ENCODE assay signal across 1 cellular context in genomic region chr13:45464687-45465453, GRCh38.
TF ChIP-seq lines count a peak whose summit lies in the region.

Gene COG3 (plus strand): TSS chr13:45464939. CDS start chr13:45465037, 98 bp downstream.

TF ChIP-seq in HepG2, 621 proteins besides CTCF, POLR2A, EP300 and RAD21 (continued from another document and continues in another):
- TF ChIP-seq ZNF512 (CRISPR knock-in tag; IDR thresholded peaks at IDR 0.05) (no peak), FOXA1 (IDR thresholded peaks at IDR 0.05) (no peak), FOXA1 (CRISPR knock-in tag; IDR thresholded peaks at IDR 0.05) (peak; percentile 82; the same call in 1 of the 2 replicates), MED13 (CRISPR knock-in tag; IDR thresholded peaks at IDR 0.05) (no peak), ZNF598 (CRISPR knock-in tag; IDR thresholded peaks at IDR 0.05; ENCODE audit: borderline replicate concordance) (no peak), RFX5 (IDR thresholded peaks at IDR 0.05; ENCODE audit: low read depth, low read length) (no peak), ZNF772 (CRISPR knock-in tag; IDR thresholded peaks at IDR 0.05) (no peak), HNRNPK (IDR thresholded peaks at IDR 0.05; ENCODE audit: low read depth, low read length, poor library complexity, severe bottlenecking) (no peak), MXD3 (CRISPR knock-in tag; IDR thresholded peaks at IDR 0.05) (peak; percentile 47; the same call in 1 of the 2 replicates), ELF4 (CRISPR knock-in tag; IDR thresholded peaks at IDR 0.05; ENCODE audit: borderline replicate concordance) (no peak), ZNF44 (CRISPR knock-in tag; IDR thresholded peaks at IDR 0.05) (no peak), STAG1 (CRISPR knock-in tag; IDR thresholded peaks at IDR 0.05) (no peak; the same call in 1 of the 2 replicates), REL (CRISPR knock-in tag; conservative IDR thresholded peaks at IDR 0.05) (0 out of 2 replicates have a peak, but pooled peaks have one; percentile 58), RFX1 (IDR thresholded peaks at IDR 0.05) (no peak), ZNF839 (CRISPR knock-in tag; IDR thresholded peaks at IDR 0.05; ENCODE audit: borderline replicate concordance) (no peak; the same call in 1 of the 2 replicates), ZNF616 (CRISPR knock-in tag; IDR thresholded peaks at IDR 0.05; ENCODE audit: low read depth) (peak; percentile 63; the same call in 1 of the 2 replicates), ATF7-NPFF (CRISPR knock-in tag; IDR thresholded peaks at IDR 0.05; ENCODE audit: low read depth) (0 out of 2 replicates have a peak, but pooled peaks have one; percentile 28), PHB2 (IDR thresholded peaks at IDR 0.05; ENCODE audit: partially characterized antibody) (no peak), ZFX (CRISPR knock-in tag; IDR thresholded peaks at IDR 0.05; ENCODE audit: low read depth) (peak; percentile 77), ZFP41 (CRISPR knock-in tag; IDR thresholded peaks at IDR 0.05; ENCODE audit: borderline replicate concordance) (no peak), NFIC (IDR thresholded peaks at IDR 0.05; ENCODE audit: low read length) (no peak), EHMT2 (IDR thresholded peaks at IDR 0.05; ENCODE audit: borderline replicate concordance, low read depth, low read length) (no peak), MAF1 (CRISPR knock-in tag; IDR thresholded peaks at IDR 0.05; ENCODE audit: borderline replicate concordance) (no peak), MLLT10 (CRISPR knock-in tag; IDR thresholded peaks at IDR 0.05) (no peak), PHF20 (CRISPR knock-in tag; IDR thresholded peaks at IDR 0.05) (peak; percentile 88), CCDC6 (CRISPR knock-in tag; IDR thresholded peaks at IDR 0.05) (no peak), STAT5B (CRISPR knock-in tag; IDR thresholded peaks at IDR 0.05) (no peak), ZBTB3 (CRISPR knock-in tag; IDR thresholded peaks at IDR 0.05; ENCODE audit: borderline replicate concordance, low read depth) (no peak), ELF3 (CRISPR knock-in tag; IDR thresholded peaks at IDR 0.05) (peak; percentile 78), ZFP90 (CRISPR knock-in tag; IDR thresholded peaks at IDR 0.05; ENCODE audit: borderline replicate concordance) (peak; percentile 50; the same call in 1 of the 2 replicates), ZNF713 (CRISPR knock-in tag; IDR thresholded peaks at IDR 0.05) (no peak), NRL (CRISPR knock-in tag; IDR thresholded peaks at IDR 0.05; ENCODE audit: borderline replicate concordance) (peak; percentile 89; the same call in 1 of the 2 replicates), MATR3 (CRISPR knock-in tag; IDR thresholded peaks at IDR 0.05) (no peak)
- TF ChIP-seq, protein P1, sequence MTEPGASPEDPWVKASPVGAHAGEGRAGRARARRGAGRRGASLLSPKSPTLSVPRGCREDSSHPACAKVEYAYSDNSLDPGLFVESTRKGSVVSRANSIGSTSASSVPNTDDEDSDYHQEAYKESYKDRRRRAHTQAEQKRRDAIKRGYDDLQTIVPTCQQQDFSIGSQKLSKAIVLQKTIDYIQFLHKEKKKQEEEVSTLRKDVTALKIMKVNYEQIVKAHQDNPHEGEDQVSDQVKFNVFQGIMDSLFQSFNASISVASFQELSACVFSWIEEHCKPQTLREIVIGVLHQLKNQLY (CRISPR knock-in tag; IDR thresholded peaks at IDR 0.05), result no peak
- TF ChIP-seq, protein P2, sequence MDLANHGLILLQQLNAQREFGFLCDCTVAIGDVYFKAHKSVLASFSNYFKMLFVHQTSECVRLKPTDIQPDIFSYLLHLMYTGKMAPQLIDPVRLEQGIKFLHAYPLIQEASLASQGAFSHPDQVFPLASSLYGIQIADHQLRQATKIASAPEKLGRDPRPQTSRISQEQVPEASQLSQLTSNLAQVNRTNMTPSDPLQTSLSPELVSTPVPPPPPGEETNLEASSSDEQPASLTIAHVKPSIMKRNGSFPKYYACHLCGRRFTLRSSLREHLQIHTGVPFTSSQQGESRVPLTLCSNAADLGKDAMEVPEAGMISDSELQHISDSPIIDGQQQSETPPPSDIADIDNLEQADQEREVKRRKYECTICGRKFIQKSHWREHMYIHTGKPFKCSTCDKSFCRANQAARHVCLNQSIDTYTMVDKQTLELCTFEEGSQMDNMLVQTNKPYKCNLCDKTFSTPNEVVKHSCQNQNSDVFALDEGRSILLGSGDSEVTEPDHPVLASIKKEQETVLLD (CRISPR knock-in tag; IDR thresholded peaks at IDR 0.05; ENCODE audit: low read depth), result peak; percentile 100
- TF ChIP-seq, protein P3, sequence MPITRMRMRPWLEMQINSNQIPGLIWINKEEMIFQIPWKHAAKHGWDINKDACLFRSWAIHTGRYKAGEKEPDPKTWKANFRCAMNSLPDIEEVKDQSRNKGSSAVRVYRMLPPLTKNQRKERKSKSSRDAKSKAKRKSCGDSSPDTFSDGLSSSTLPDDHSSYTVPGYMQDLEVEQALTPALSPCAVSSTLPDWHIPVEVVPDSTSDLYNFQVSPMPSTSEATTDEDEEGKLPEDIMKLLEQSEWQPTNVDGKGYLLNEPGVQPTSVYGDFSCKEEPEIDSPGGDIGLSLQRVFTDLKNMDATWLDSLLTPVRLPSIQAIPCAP (CRISPR knock-in tag; IDR thresholded peaks at IDR 0.05; ENCODE audit: low read depth), result no peak
- TF ChIP-seq, protein P4, sequence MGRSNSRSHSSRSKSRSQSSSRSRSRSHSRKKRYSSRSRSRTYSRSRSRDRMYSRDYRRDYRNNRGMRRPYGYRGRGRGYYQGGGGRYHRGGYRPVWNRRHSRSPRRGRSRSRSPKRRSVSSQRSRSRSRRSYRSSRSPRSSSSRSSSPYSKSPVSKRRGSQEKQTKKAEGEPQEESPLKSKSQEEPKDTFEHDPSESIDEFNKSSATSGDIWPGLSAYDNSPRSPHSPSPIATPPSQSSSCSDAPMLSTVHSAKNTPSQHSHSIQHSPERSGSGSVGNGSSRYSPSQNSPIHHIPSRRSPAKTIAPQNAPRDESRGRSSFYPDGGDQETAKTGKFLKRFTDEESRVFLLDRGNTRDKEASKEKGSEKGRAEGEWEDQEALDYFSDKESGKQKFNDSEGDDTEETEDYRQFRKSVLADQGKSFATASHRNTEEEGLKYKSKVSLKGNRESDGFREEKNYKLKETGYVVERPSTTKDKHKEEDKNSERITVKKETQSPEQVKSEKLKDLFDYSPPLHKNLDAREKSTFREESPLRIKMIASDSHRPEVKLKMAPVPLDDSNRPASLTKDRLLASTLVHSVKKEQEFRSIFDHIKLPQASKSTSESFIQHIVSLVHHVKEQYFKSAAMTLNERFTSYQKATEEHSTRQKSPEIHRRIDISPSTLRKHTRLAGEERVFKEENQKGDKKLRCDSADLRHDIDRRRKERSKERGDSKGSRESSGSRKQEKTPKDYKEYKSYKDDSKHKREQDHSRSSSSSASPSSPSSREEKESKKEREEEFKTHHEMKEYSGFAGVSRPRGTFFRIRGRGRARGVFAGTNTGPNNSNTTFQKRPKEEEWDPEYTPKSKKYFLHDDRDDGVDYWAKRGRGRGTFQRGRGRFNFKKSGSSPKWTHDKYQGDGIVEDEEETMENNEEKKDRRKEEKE (IDR thresholded peaks at IDR 0.05), result no peak
- TF ChIP-seq, protein P5, sequence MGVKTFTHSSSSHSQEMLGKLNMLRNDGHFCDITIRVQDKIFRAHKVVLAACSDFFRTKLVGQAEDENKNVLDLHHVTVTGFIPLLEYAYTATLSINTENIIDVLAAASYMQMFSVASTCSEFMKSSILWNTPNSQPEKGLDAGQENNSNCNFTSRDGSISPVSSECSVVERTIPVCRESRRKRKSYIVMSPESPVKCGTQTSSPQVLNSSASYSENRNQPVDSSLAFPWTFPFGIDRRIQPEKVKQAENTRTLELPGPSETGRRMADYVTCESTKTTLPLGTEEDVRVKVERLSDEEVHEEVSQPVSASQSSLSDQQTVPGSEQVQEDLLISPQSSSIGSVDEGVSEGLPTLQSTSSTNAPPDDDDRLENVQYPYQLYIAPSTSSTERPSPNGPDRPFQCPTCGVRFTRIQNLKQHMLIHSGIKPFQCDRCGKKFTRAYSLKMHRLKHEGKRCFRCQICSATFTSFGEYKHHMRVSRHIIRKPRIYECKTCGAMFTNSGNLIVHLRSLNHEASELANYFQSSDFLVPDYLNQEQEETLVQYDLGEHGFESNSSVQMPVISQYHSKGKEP (CRISPR knock-in tag; IDR thresholded peaks at IDR 0.05), result no peak; the same call in 1 of the 2 replicates
- TF ChIP-seq, protein P6, sequence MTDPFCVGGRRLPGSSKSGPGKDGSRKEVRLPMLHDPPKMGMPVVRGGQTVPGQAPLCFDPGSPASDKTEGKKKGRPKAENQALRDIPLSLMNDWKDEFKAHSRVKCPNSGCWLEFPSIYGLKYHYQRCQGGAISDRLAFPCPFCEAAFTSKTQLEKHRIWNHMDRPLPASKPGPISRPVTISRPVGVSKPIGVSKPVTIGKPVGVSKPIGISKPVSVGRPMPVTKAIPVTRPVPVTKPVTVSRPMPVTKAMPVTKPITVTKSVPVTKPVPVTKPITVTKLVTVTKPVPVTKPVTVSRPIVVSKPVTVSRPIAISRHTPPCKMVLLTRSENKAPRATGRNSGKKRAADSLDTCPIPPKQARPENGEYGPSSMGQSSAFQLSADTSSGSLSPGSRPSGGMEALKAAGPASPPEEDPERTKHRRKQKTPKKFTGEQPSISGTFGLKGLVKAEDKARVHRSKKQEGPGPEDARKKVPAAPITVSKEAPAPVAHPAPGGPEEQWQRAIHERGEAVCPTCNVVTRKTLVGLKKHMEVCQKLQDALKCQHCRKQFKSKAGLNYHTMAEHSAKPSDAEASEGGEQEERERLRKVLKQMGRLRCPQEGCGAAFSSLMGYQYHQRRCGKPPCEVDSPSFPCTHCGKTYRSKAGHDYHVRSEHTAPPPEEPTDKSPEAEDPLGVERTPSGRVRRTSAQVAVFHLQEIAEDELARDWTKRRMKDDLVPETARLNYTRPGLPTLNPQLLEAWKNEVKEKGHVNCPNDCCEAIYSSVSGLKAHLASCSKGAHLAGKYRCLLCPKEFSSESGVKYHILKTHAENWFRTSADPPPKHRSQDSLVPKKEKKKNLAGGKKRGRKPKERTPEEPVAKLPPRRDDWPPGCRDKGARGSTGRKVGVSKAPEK (CRISPR knock-in tag; IDR thresholded peaks at IDR 0.05; ENCODE audit: borderline replicate concordance), result no peak
- TF ChIP-seq, protein P7, sequence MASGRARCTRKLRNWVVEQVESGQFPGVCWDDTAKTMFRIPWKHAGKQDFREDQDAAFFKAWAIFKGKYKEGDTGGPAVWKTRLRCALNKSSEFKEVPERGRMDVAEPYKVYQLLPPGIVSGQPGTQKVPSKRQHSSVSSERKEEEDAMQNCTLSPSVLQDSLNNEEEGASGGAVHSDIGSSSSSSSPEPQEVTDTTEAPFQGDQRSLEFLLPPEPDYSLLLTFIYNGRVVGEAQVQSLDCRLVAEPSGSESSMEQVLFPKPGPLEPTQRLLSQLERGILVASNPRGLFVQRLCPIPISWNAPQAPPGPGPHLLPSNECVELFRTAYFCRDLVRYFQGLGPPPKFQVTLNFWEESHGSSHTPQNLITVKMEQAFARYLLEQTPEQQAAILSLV (CRISPR knock-in tag; IDR thresholded peaks at IDR 0.05; ENCODE audit: borderline replicate concordance), result peak; percentile 80; the same call in 1 of the 2 replicates
- TF ChIP-seq, protein P8, sequence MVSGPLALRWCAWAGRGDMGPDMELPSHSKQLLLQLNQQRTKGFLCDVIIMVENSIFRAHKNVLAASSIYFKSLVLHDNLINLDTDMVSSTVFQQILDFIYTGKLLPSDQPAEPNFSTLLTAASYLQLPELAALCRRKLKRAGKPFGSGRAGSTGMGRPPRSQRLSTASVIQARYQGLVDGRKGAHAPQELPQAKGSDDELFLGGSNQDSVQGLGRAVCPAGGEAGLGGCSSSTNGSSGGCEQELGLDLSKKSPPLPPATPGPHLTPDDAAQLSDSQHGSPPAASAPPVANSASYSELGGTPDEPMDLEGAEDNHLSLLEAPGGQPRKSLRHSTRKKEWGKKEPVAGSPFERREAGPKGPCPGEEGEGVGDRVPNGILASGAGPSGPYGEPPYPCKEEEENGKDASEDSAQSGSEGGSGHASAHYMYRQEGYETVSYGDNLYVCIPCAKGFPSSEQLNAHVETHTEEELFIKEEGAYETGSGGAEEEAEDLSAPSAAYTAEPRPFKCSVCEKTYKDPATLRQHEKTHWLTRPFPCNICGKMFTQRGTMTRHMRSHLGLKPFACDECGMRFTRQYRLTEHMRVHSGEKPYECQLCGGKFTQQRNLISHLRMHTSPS (CRISPR knock-in tag; IDR thresholded peaks at IDR 0.05; ENCODE audit: low read depth), result peak; percentile 36; the same call in 1 of the 2 replicates
- TF ChIP-seq, protein P9, sequence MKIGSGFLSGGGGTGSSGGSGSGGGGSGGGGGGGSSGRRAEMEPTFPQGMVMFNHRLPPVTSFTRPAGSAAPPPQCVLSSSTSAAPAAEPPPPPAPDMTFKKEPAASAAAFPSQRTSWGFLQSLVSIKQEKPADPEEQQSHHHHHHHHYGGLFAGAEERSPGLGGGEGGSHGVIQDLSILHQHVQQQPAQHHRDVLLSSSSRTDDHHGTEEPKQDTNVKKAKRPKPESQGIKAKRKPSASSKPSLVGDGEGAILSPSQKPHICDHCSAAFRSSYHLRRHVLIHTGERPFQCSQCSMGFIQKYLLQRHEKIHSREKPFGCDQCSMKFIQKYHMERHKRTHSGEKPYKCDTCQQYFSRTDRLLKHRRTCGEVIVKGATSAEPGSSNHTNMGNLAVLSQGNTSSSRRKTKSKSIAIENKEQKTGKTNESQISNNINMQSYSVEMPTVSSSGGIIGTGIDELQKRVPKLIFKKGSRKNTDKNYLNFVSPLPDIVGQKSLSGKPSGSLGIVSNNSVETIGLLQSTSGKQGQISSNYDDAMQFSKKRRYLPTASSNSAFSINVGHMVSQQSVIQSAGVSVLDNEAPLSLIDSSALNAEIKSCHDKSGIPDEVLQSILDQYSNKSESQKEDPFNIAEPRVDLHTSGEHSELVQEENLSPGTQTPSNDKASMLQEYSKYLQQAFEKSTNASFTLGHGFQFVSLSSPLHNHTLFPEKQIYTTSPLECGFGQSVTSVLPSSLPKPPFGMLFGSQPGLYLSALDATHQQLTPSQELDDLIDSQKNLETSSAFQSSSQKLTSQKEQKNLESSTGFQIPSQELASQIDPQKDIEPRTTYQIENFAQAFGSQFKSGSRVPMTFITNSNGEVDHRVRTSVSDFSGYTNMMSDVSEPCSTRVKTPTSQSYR (CRISPR knock-in tag; IDR thresholded peaks at IDR 0.05; ENCODE audit: borderline replicate concordance), result peak; percentile 37; the same call in 1 of the 2 replicates
